ENCODE assay signal across 2 cellular contexts in the genomic region with DNA sequence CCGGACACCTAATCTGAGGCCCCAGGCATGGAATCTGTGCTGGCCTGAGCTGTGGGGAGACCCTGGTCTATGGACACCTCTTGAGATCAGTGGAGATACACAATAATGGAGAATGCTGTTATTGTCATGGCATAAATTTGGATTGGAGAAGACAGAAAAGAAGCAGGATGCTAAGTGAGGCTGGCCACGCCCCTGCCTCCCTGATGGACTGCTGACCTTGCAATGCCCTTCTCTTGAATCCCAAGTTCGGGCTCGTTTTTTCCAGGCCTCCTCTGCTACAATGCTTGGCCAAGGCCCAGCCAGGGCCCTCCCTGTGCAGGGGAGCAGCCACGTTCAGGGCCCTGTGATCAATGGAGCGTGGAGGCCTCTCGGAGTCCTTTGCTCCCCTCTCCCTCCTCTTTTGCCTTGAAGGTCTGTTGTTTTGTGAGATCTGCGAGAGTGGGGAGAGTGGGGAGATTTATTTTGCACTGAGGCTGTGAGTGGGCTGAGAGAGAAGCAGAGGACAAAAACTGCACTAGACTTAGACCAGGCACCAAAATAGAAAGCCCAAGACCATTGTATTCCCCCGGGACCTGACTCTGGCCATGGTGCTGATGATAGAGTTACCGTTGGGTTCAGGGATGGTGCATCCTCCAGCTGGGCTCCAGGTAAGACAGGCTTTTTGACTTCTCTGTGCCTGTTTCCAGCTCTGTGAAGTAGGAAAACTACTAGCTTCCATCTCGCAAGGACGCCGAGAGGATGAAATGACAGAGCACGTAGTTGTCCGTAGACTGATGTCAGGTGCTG.
TF ChIP-seq lines count a peak whose summit lies in the region.

No MANE protein-coding gene starts in this region.

TF ChIP-seq in SK-N-SH, 30 proteins besides CTCF, POLR2A, EP300 and RAD21:
- TF ChIP-seq, protein P1, sequence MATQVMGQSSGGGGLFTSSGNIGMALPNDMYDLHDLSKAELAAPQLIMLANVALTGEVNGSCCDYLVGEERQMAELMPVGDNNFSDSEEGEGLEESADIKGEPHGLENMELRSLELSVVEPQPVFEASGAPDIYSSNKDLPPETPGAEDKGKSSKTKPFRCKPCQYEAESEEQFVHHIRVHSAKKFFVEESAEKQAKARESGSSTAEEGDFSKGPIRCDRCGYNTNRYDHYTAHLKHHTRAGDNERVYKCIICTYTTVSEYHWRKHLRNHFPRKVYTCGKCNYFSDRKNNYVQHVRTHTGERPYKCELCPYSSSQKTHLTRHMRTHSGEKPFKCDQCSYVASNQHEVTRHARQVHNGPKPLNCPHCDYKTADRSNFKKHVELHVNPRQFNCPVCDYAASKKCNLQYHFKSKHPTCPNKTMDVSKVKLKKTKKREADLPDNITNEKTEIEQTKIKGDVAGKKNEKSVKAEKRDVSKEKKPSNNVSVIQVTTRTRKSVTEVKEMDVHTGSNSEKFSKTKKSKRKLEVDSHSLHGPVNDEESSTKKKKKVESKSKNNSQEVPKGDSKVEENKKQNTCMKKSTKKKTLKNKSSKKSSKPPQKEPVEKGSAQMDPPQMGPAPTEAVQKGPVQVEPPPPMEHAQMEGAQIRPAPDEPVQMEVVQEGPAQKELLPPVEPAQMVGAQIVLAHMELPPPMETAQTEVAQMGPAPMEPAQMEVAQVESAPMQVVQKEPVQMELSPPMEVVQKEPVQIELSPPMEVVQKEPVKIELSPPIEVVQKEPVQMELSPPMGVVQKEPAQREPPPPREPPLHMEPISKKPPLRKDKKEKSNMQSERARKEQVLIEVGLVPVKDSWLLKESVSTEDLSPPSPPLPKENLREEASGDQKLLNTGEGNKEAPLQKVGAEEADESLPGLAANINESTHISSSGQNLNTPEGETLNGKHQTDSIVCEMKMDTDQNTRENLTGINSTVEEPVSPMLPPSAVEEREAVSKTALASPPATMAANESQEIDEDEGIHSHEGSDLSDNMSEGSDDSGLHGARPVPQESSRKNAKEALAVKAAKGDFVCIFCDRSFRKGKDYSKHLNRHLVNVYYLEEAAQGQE (IDR thresholded peaks at IDR 0.05; ENCODE audit: low read depth, low read length): peak; percentile 79; the same call in 1 of the 2 replicates
- TF ChIP-seq CHD2 (IDR thresholded peaks at IDR 0.05; ENCODE audit: low read length, partially characterized antibody) (no peak), TCF12 (IDR thresholded peaks at IDR 0.05) (no peak), GATA2 (CRISPR knock-in tag; IDR thresholded peaks at IDR 0.05) (peak; percentile 12; the same call in 1 of the 2 replicates), SMC3 (IDR thresholded peaks at IDR 0.05; ENCODE audit: low read depth, low read length) (no peak), FOSL2 (IDR thresholded peaks at IDR 0.05; ENCODE audit: borderline replicate concordance, low read depth) (no peak), FOXJ3 (CRISPR knock-in tag; IDR thresholded peaks at IDR 0.05) (no peak)

TF ChIP-seq in SK-N-SH treated with all-trans-retinoic acid at 6 μM for 48 hours, 23 proteins besides CTCF, POLR2A, EP300 and RAD21 (continued from another document):
- TF ChIP-seq, protein P2, sequence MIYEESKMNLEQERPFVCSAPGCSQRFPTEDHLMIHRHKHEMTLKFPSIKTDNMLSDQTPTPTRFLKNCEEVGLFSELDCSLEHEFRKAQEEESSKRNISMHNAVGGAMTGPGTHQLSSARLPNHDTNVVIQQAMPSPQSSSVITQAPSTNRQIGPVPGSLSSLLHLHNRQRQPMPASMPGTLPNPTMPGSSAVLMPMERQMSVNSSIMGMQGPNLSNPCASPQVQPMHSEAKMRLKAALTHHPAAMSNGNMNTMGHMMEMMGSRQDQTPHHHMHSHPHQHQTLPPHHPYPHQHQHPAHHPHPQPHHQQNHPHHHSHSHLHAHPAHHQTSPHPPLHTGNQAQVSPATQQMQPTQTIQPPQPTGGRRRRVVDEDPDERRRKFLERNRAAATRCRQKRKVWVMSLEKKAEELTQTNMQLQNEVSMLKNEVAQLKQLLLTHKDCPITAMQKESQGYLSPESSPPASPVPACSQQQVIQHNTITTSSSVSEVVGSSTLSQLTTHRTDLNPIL (CRISPR knock-in tag; IDR thresholded peaks at IDR 0.05; ENCODE audit: low read depth): no peak
- no peak for TF ChIP-seq ZC3H10 (CRISPR knock-in tag; IDR thresholded peaks at IDR 0.05)
- no peak for TF ChIP-seq ESRRG (CRISPR knock-in tag; IDR thresholded peaks at IDR 0.05)
- TF ChIP-seq ZFP30 (CRISPR knock-in tag; IDR thresholded peaks at IDR 0.05): no peak
- TF ChIP-seq CSDC2 (CRISPR knock-in tag; IDR thresholded peaks at IDR 0.05): no peak
- no peak for TF ChIP-seq ZNF70 (CRISPR knock-in tag; IDR thresholded peaks at IDR 0.05)
